Comparison of ENCODE assay signal across 8 cellular contexts in genomic region chr19:3687774-3688706, GRCh38. TPM values are rescaled to one million over a fixed set of nuclear protein-coding genes. Genes with fewer than 3 reads are reported as not detected.
DNase-seq lines count a peak whose midpoint lies in the region; ATAC-seq and TF ChIP-seq lines count a peak whose summit lies in the region.

No MANE protein-coding gene starts in this region.

- in situ Hi-C loops in Panc1 (cut with HindIII; ENCODE audit: low pct_unique_long_range_greater_than_20kb, low sequenced_read_pairs): no loop called here

- H3K4me3 ChIP-seq in GM06990 (replicated peaks; ENCODE audit: low read depth, low read length) (peak overlapping the region; percentile 62), Panc1 (ENCODE audit: low read depth in 2 of 2, low read length in 2 of 2) (no peak overlapping the region), neural progenitor cell (peak overlapping the region; percentile 29)

- no peaks in the 10 kb centered on the region for H3K9me3 ChIP-seq in Panc1 (ENCODE audit: control insufficient read depth, insufficient read depth, low read depth, low read length)
- no peaks in the 10 kb centered on the region for H3K9me3 ChIP-seq in neural progenitor cell (ENCODE audit: low read depth)

- POLR2A ChIA-PET in Panc1 (lab: Charles Lee): no interaction called here

- ATAC-seq in Panc1: peak; percentile 72
- ATAC-seq in GM18861 (IDR thresholded peaks at IDR 0.05; ENCODE audit: unreplicated experiment): no peak

- H2AFZ ChIP-seq in neural progenitor cell (replicated peaks): peak overlapping the region; percentile 52

- peak overlapping the region; percentile 80 for H3K4me2 ChIP-seq in neural progenitor cell

- H3K27me3 ChIP-seq in GM06990 (replicated peaks; ENCODE audit: control insufficient read depth, insufficient read depth, low read length) (no peaks in the 10 kb centered on the region), Panc1 (ENCODE audit: control insufficient read depth, insufficient read depth, low read length) (no peaks in the 10 kb centered on the region), neural progenitor cell (no peaks in the 10 kb centered on the region)

- no peak overlapping the region for H3K9ac ChIP-seq in neural progenitor cell

- H3K27me3 Mint-ChIP-seq in dendritic cell treated with granulocyte-macrophage colony-stimulating factor and Interleukin-4, amounts not matched to agents 40 ng/mL and 50 ng/mL, for 4 days: peaks cover 7% of the 10 kb centered on the region
- H3K27me3 Mint-ChIP-seq in neural progenitor cell (ENCODE audit: insufficient read depth, low read depth): peaks cover 7% of the 10 kb centered on the region

- CTCF ChIA-PET in Panc1 (lab: Charles Lee): no interaction called here

- no peak for TF ChIP-seq CTCF in GM06990 (IDR thresholded peaks at IDR 0.05; ENCODE audit: insufficient read depth, low read length, poor library complexity, severe bottlenecking)
- no peak for TF ChIP-seq CTCF in Panc1 (IDR thresholded peaks at IDR 0.05)
- TF ChIP-seq CTCF in neural progenitor cell (IDR thresholded peaks at IDR 0.05): no peak

- peaks cover 36% of the 10 kb centered on the region for H4K20me1 ChIP-seq in neural progenitor cell (ENCODE audit: low read depth)

- H3K4me1 Mint-ChIP-seq in dendritic cell treated with granulocyte-macrophage colony-stimulating factor and Interleukin-4, amounts not matched to agents 40 ng/mL and 50 ng/mL, for 4 days (ENCODE audit: low read depth): peaks cover 72% of the 10 kb centered on the region
- peaks cover 20% of the 10 kb centered on the region for H3K4me1 Mint-ChIP-seq in neural progenitor cell

- H3K27ac ChIP-seq in Panc1 (ENCODE audit: low read length) (no peak overlapping the region), neural progenitor cell (no peak overlapping the region)

- H3K36me3 Mint-ChIP-seq in dendritic cell treated with granulocyte-macrophage colony-stimulating factor and Interleukin-4, amounts not matched to agents 40 ng/mL and 50 ng/mL, for 4 days (ENCODE audit: low read depth): peaks cover 80% of the 10 kb centered on the region
- H3K36me3 Mint-ChIP-seq in neural progenitor cell: peaks cover 30% of the 10 kb centered on the region

- peaks cover 67% of the 10 kb centered on the region for H3K79me2 ChIP-seq in neural progenitor cell (ENCODE audit: low read depth)

- peaks cover 1% of the 10 kb centered on the region; the same call in 1 of the 2 replicates for H3K36me3 ChIP-seq in GM06990 (ENCODE audit: control insufficient read depth, insufficient read depth, low read length)
- no peaks in the 10 kb centered on the region for H3K36me3 ChIP-seq in Panc1 (ENCODE audit: control insufficient read depth, insufficient read depth, low read length)
- H3K36me3 ChIP-seq in neural progenitor cell: no peaks in the 10 kb centered on the region

- intact Hi-C loops in Panc1 (cut with micrococcal nuclease; ENCODE audit: unreplicated experiment): no loop called here
- intact Hi-C loops in dendritic cell treated with granulocyte-macrophage colony-stimulating factor and Interleukin-4, amounts not matched to agents 40 ng/mL and 50 ng/mL, for 4 days (cut with micrococcal nuclease): no loop called here

- H3F3A ChIP-seq in neural progenitor cell (ENCODE audit: low read depth): peaks cover 8% of the 10 kb centered on the region

- no peak overlapping the region for H3K4me3 Mint-ChIP-seq in dendritic cell treated with granulocyte-macrophage colony-stimulating factor and Interleukin-4, amounts not matched to agents 40 ng/mL and 50 ng/mL, for 4 days
- no peak overlapping the region for H3K4me3 Mint-ChIP-seq in neural progenitor cell

- H3K27ac Mint-ChIP-seq in dendritic cell treated with granulocyte-macrophage colony-stimulating factor and Interleukin-4, amounts not matched to agents 40 ng/mL and 50 ng/mL, for 4 days: peak overlapping the region; percentile 43
- no peak overlapping the region for H3K27ac Mint-ChIP-seq in neural progenitor cell

- DNase-seq in GM06990 (ENCODE audit: extremely low read depth, insufficient read length) (peak; percentile 70), Panc1 (ENCODE audit: low read depth, low spot score) (no peak), neural progenitor cell (ENCODE audit: low spot score) (peak; percentile 47), AG20443 (ENCODE audit: low spot score) (no peak), EL (no peak), D341Med (ENCODE audit: low spot score) (no peak)

- H3K9me3 Mint-ChIP-seq in dendritic cell treated with granulocyte-macrophage colony-stimulating factor and Interleukin-4, amounts not matched to agents 40 ng/mL and 50 ng/mL, for 4 days: no peaks in the 10 kb centered on the region
- peaks cover 14% of the 10 kb centered on the region for H3K9me3 Mint-ChIP-seq in neural progenitor cell

- H3K4me1 ChIP-seq in Panc1 (ENCODE audit: control insufficient read depth, insufficient read depth, low read length): no peaks in the 10 kb centered on the region; the same call in 1 of the 2 replicates
- H3K4me1 ChIP-seq in neural progenitor cell: peaks cover 13% of the 10 kb centered on the region

- BruUV-seq in Panc1 (replicated peaks; lab: Mats Ljungman, UMichigan): no TSS peak

RNA-seq across cellular contexts. Expression of gene PIP5K1C, which starts 12.2 kb away (rescaled TPM):
- 30.6 TPM for total RNA-seq in Panc1 (2021; ENCODE audit: unreplicated experiment)
- 27.9 TPM for polyA plus RNA-seq in Panc1 (2012; ENCODE audit: insufficient read length)
- 8.6 and 26.6 TPM in 2 replicates for total RNA-seq in neural progenitor cell (ENCODE audit: low replicate concordance)

RNA-seq across cellular contexts. Expression of gene TJP3, which starts 20.1 kb away (rescaled TPM):
- total RNA-seq in Panc1 (2021; ENCODE audit: unreplicated experiment) (2.7 TPM), neural progenitor cell (ENCODE audit: low replicate concordance) (14.7 and 32.5 TPM in 2 replicates)
- polyA plus RNA-seq in Panc1 (2012; ENCODE audit: insufficient read length): 4.9 TPM

Comparison
In these comparisons a context has a peak if more than half of its experiments do, and no peak if none do; other contexts are left out.
1. DNase-seq: peak in GM06990 (single experiment) and neural progenitor cell (single experiment); none in Panc1 (single experiment), AG20443 (single experiment), EL (single experiment) and D341Med (single experiment).
2. H3K4me3 ChIP-seq: peak in GM06990 (single experiment) and neural progenitor cell (single experiment); none in Panc1 (0 of 2).